In the genomic region with DNA sequence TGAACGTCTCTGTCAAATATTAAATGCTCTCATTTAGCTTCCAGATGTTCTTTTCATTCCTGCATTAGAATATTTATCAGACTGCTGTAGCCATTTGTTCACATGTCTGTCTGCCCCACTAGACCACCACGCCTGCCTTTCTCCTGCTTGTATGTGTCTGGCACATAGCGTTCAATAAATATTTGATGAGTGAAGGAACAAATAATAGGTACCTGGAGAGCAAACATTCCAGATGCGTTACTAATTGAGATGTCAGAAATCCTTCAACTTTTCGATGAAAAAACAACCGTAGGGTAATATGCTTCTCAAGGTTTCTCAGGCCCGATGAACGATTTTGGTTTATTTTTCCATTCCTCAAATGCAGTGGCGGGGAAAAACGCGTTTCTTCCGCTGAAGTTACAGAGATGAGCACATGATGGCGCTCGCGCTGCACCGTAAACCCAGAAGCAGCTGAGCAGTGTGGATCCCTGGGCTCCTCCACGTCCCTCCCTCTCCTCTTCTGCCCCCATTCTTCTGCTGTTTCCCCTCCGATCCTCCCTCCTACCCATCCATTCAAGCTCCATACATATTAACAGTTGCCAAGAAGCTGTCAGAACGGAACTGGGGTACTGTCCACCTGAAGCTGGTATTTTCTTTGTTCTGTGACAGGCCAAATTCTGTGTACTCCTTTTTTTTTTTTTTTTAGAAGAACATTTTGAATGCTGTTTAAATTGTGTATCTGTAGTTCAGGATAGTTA, we compare ENCODE assay signal across 8 cellular contexts.
DNase-seq lines count a peak whose midpoint lies in the region; ATAC-seq and TF ChIP-seq lines count a peak whose summit lies in the region.

No MANE protein-coding gene starts in this region.

- in situ Hi-C loops in ACHN (cut with HindIII; ENCODE audit: low pct_ligation_motif_present, low pct_unique_long_range_greater_than_20kb, low sequenced_read_pairs): no loop called here

- TF ChIP-seq CTCF in omental fat pad (IDR thresholded peaks at IDR 0.05): peak in 1 of 3 donors; percentile 52

- ATAC-seq in GM18861 (IDR thresholded peaks at IDR 0.05; ENCODE audit: unreplicated experiment): peak; percentile 62
- ATAC-seq in omental fat pad (ENCODE audit: low FRiP score): peak; percentile 92
- no peak for ATAC-seq in GM21367 (IDR thresholded peaks at IDR 0.05; ENCODE audit: unreplicated experiment)

- DNase-seq in ACHN (peak; percentile 58), NCI-H128 (lab: John Stamatoyannopoulos, UW; ENCODE audit: unreplicated experiment) (peak; percentile 33), SW480 (ENCODE audit: low spot score) (peak; percentile 42), foreskin melanocyte (peak; percentile 49), omental fat pad (ENCODE audit: low spot score) (peak; percentile 32), CD1c-positive myeloid dendritic cell (ENCODE audit: extremely low spot score) (no peak)
